1 cellular context compared by ENCODE assay signal in the genomic region with DNA sequence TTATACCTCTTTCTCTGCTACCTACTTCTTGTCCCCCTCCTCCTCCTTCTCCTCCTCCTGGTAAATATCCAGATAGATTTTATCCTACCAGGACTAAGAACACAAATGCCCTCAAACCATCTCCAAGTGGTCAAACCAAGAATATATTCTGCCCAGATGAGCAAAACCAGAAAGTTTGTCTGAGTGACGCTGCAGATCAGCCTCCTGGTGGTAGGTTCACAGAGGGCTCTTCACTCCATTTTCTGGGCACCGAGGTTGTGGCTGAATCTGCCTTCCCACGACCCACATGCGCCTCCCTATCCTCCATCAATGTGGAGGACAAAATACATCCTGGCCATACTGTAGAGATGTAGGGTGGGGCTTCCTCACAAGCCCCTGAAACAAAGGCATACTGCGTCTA.
TF ChIP-seq lines count a peak whose summit lies in the region.

No MANE protein-coding gene starts in this region.

TF ChIP-seq in HEK293, 187 proteins besides CTCF, POLR2A, EP300 and RAD21 (continued from another document):
- TF ChIP-seq, protein P1, sequence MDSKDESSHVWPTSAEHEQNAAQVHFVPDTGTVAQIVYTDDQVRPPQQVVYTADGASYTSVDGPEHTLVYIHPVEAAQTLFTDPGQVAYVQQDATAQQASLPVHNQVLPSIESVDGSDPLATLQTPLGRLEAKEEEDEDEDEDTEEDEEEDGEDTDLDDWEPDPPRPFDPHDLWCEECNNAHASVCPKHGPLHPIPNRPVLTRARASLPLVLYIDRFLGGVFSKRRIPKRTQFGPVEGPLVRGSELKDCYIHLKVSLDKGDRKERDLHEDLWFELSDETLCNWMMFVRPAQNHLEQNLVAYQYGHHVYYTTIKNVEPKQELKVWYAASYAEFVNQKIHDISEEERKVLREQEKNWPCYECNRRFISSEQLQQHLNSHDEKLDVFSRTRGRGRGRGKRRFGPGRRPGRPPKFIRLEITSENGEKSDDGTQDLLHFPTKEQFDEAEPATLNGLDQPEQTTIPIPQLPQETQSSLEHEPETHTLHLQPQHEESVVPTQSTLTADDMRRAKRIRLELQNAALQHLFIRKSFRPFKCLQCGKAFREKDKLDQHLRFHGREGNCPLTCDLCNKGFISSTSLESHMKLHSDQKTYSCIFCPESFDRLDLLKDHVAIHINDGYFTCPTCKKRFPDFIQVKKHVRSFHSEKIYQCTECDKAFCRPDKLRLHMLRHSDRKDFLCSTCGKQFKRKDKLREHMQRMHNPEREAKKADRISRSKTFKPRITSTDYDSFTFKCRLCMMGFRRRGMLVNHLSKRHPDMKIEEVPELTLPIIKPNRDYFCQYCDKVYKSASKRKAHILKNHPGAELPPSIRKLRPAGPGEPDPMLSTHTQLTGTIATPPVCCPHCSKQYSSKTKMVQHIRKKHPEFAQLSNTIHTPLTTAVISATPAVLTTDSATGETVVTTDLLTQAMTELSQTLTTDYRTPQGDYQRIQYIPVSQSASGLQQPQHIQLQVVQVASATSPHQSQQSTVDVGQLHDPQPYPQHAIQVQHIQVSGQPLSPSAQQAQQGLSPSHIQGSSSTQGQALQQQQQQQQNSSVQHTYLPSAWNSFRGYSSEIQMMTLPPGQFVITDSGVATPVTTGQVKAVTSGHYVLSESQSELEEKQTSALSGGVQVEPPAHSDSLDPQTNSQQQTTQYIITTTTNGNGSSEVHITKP (tag by site-specific recombination; IDR thresholded peaks at IDR 0.05), result no peak
